15 cellular contexts compared by ENCODE assay signal in genomic region chr5:159850192-159850573, GRCh38.
A peak's percentile ranks its signal among the peaks of the same experiment; 100 is the strongest.
DNase-seq lines count a peak whose midpoint lies in the region; ATAC-seq and TF ChIP-seq lines count a peak whose summit lies in the region.
"Had no signal": no experiment of that assay in that cellular context is flagged by ENCODE, and none has a peak within 500 bp of the region (broad histone marks: within the 10 kb centered on the region; RNA-seq: fewer than 3 reads in every experiment).

No MANE protein-coding gene starts in this region.

- H3K9me3 ChIP-seq in WERI-Rb-1 (ENCODE audit: severe bottlenecking), result peaks cover 4% of the 10 kb centered on the region
- H3K9me3 ChIP-seq: Caco-2, pancreas had no signal

- peak; percentile 89 for TF ChIP-seq EP300 in Ishikawa (IDR thresholded peaks at IDR 0.05; ENCODE audit: borderline replicate concordance)

- TF ChIP-seq RAD21 in Ishikawa (IDR thresholded peaks at IDR 0.05; ENCODE audit: low read depth), result peak; percentile 39

- H3K4me3 ChIP-seq in cardiac fibroblast (replicated peaks in 1 of 2; ENCODE audit: low read depth in 2 of 2, low read length in 2 of 2) (no peak overlapping the region), WERI-Rb-1 (ENCODE audit: low read depth, low read length) (no peak overlapping the region)
- H3K4me3 ChIP-seq: cardiac muscle cell, pancreas had no signal

- H3K27me3 ChIP-seq in WERI-Rb-1 (ENCODE audit: insufficient read depth, low read depth, severe bottlenecking), result no peaks in the 10 kb centered on the region
- H3K27me3 ChIP-seq: cardiac muscle cell, pancreas had no signal

- ATAC-seq in GM18873 (IDR thresholded peaks at IDR 0.05; ENCODE audit: low FRiP score, unreplicated experiment), result no peak
- ATAC-seq: activated T-cell treated with anti-CD3 and anti-CD28 coated beads, Interleukin-2, amount 50 U/mL, for 4 hours had no signal

- peak; percentile 70 for DNase-seq in AG20443 (ENCODE audit: low spot score)
- DNase-seq in cardiac fibroblast (ENCODE audit: low read depth in 2 of 2), result peak; percentile 9 to 90
- DNase-seq in myocyte (ENCODE audit: low read depth), result peak; percentile 90
- no peak for DNase-seq in NCI-H146 (lab: John Stamatoyannopoulos, UW)
- no peak for DNase-seq in WERI-Rb-1
- no peak for DNase-seq in CD1c-positive myeloid dendritic cell (ENCODE audit: extremely low spot score)
- DNase-seq: activated T-cell treated with anti-CD3 and anti-CD28 coated beads, Interleukin-2, amount 50 U/mL, for 4 hours; Caco-2; foreskin melanocyte; NCI-H2081 treated with DMSO at 0.1 percent for 48 hours; pancreas; substantia nigra had no signal

- no peaks in the 10 kb centered on the region for H3K36me3 ChIP-seq in WERI-Rb-1
- H3K36me3 ChIP-seq: cardiac muscle cell, pancreas had no signal

- H3K27ac ChIP-seq in WERI-Rb-1, result no peak overlapping the region
- H3K27ac ChIP-seq: cardiac muscle cell, pancreas had no signal

- TF ChIP-seq CTCF in cardiac fibroblast (IDR thresholded peaks at IDR 0.05; ENCODE audit: low read depth, low read length) (no peak), WERI-Rb-1 (IDR thresholded peaks at IDR 0.05; ENCODE audit: low read depth, low read length) (no peak)

TF ChIP-seq in Ishikawa, 13 proteins besides CTCF, POLR2A, EP300 and RAD21:
- TF ChIP-seq, protein P1, sequence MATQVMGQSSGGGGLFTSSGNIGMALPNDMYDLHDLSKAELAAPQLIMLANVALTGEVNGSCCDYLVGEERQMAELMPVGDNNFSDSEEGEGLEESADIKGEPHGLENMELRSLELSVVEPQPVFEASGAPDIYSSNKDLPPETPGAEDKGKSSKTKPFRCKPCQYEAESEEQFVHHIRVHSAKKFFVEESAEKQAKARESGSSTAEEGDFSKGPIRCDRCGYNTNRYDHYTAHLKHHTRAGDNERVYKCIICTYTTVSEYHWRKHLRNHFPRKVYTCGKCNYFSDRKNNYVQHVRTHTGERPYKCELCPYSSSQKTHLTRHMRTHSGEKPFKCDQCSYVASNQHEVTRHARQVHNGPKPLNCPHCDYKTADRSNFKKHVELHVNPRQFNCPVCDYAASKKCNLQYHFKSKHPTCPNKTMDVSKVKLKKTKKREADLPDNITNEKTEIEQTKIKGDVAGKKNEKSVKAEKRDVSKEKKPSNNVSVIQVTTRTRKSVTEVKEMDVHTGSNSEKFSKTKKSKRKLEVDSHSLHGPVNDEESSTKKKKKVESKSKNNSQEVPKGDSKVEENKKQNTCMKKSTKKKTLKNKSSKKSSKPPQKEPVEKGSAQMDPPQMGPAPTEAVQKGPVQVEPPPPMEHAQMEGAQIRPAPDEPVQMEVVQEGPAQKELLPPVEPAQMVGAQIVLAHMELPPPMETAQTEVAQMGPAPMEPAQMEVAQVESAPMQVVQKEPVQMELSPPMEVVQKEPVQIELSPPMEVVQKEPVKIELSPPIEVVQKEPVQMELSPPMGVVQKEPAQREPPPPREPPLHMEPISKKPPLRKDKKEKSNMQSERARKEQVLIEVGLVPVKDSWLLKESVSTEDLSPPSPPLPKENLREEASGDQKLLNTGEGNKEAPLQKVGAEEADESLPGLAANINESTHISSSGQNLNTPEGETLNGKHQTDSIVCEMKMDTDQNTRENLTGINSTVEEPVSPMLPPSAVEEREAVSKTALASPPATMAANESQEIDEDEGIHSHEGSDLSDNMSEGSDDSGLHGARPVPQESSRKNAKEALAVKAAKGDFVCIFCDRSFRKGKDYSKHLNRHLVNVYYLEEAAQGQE (IDR thresholded peaks at IDR 0.05; ENCODE audit: low read depth), result no peak
- TF ChIP-seq EGR1 (IDR thresholded peaks at IDR 0.05) (no peak), CREB1 (IDR thresholded peaks at IDR 0.05; ENCODE audit: low read depth) (no peak), USF1 (IDR thresholded peaks at IDR 0.05) (0 out of 2 replicates have a peak, but pooled peaks have one; percentile 9), FOXM1 (IDR thresholded peaks at IDR 0.05; ENCODE audit: borderline replicate concordance, low read depth) (no peak; the same call in 1 of the 2 replicates), CEBPB (IDR thresholded peaks at IDR 0.05) (0 out of 2 replicates have a peak, but pooled peaks have one; percentile 43), TCF12 (IDR thresholded peaks at IDR 0.05; ENCODE audit: low read depth) (peak; percentile 85), NFIC (IDR thresholded peaks at IDR 0.05) (peak; percentile 66), TEAD4 (IDR thresholded peaks at IDR 0.05) (peak; percentile 59), MAX (IDR thresholded peaks at IDR 0.05) (no peak), TAF1 (IDR thresholded peaks at IDR 0.05; ENCODE audit: low read depth) (no peak), YY1 (IDR thresholded peaks at IDR 0.05; ENCODE audit: low read depth) (peak; percentile 37; the same call in 1 of the 2 replicates), ZBTB7A (IDR thresholded peaks at IDR 0.05; ENCODE audit: low read depth) (no peak)

Comparison
In these comparisons a context has a peak if more than half of its experiments do, and no peak if none do; other contexts are left out.
1. DNase-seq: peak in AG20443 (single experiment), cardiac fibroblast (2 of 2) and myocyte (single experiment); none in NCI-H146 (single experiment), WERI-Rb-1 (single experiment) and CD1c-positive myeloid dendritic cell (single experiment).